Comparison of ENCODE assay signal across 1 cellular context in the genomic region with DNA sequence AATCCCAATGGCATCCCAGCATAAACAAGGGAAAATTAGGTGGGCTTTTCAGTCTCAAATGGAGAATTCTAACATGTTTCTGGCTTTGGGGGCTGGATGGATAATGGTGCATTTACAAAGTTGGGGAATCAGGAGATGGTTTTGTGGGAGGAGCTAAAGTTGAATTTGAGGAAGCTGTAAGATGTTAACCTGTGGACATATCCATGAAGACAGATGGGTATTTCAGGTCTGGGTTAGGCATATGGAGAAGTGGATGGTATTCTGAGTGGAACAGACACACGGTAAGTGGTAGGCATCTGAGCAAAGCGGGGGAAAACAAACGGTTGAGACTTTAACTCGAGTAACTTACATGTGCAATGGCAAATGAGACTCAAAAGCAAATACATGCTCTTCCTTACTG.
TF ChIP-seq lines count a peak whose summit lies in the region.

No MANE protein-coding gene starts in this region.

TF ChIP-seq in IMR-90, 13 proteins besides CTCF, POLR2A, EP300 and RAD21:
- TF ChIP-seq NFE2L2 (IDR thresholded peaks at IDR 0.05; ENCODE audit: low read depth, low read length) = no peak
- TF ChIP-seq CEBPB (IDR thresholded peaks at IDR 0.05; ENCODE audit: low read depth, low read length) = no peak
- no peak for TF ChIP-seq MXI1 (IDR thresholded peaks at IDR 0.05; ENCODE audit: borderline replicate concordance, low read depth, low read length)
TF ChIP-seq in IMR-90: peak in this region for 0.
